In the genomic region with DNA sequence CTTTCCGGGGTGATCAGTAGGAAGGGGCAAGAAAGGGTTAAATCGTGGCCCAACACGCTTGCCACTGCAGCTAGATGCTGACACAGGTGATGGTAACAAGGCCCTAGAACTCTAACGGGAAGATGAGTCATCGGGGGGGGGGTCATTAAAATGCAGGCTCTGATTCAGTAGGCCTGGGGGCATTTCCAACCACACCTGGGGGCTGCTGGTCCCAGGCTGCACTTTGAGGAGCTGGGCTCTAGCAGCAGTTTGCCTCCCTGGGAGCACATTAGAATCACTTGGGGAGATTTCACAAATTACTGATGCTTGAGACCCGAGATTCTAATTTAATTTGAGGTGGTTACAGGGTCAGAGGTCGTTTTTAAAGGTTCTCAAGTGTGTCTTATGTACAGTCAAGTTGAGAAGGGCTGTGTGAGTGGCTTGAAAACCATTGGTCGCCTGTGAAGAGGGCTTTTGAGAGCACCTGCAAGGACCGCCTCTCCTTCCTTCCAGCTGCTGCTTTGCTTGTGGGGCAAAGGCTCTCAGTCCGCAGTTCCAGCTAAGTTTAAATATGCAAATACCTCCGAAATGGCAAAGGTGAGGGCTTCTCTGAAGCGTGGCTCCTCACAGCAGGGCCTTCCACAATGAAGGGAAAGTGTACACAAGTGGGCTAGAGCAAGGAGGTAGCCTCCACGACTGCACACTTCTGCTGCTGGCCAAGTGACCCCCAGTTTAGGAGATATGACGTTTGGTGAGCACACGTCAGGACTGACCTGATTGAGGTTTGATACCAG, we compare ENCODE assay signal across 8 cellular contexts.
DNase-seq lines count a peak whose midpoint lies in the region; ATAC-seq and TF ChIP-seq lines count a peak whose summit lies in the region.

No MANE protein-coding gene starts in this region.

- H3K4me1 Mint-ChIP-seq in memory B cell = peaks cover 43% of the 10 kb centered on the region

- no peaks in the 10 kb centered on the region for H3K9me3 Mint-ChIP-seq in memory B cell

- no peak for TF ChIP-seq CTCF in body of pancreas (IDR thresholded peaks at IDR 0.05)

- no peak overlapping the region for H3K27ac ChIP-seq in body of pancreas

- 63 to 69% methylated on average over 13 to 15 of the region's 15 CpGs for WGBS in body of pancreas, 2 donors

- H3K9me3 ChIP-seq in body of pancreas = no peaks in the 10 kb centered on the region

- no peaks in the 10 kb centered on the region for H3K36me3 ChIP-seq in body of pancreas (replicated peaks in 1 of 2; ENCODE audit: insufficient read depth in 1 of 2, low read depth in 2 of 2)

- no peak for TF ChIP-seq POLR2A in body of pancreas (IDR thresholded peaks at IDR 0.05)

- ATAC-seq in GM18870 (IDR thresholded peaks at IDR 0.05; ENCODE audit: unreplicated experiment) = peak; percentile 79
- peak; percentile 78 for ATAC-seq in HG02610 (IDR thresholded peaks at IDR 0.05; ENCODE audit: unreplicated experiment)
- ATAC-seq in memory B cell (ENCODE audit: low read depth) = peak; percentile 93
- ATAC-seq in body of pancreas = no peak

- H3K27me3 Mint-ChIP-seq in memory B cell = no peaks in the 10 kb centered on the region

- intact Hi-C loops in body of pancreas (cut with DNase I) = no loop called here

- peak overlapping the region; percentile 53 for H3K27ac Mint-ChIP-seq in memory B cell

- peak overlapping the region; percentile 11 for H3K4me3 Mint-ChIP-seq in memory B cell

- H3K36me3 Mint-ChIP-seq in memory B cell = no peaks in the 10 kb centered on the region

- H3K4me1 ChIP-seq in body of pancreas = peaks cover 20% of the 10 kb centered on the region

- H3K4me3 ChIP-seq in body of pancreas = no peak overlapping the region

- DNase-seq in NCI-H146 treated with DMSO at 0.1 percent for 48 hours (lab: John Stamatoyannopoulos, UW; ENCODE audit: unreplicated experiment) = peak; percentile 17
- DNase-seq in memory B cell (ENCODE audit: low spot score in 2 of 2) = peak; percentile 38 to 53
- no peak for DNase-seq in stimulated activated CD4-positive, alpha-beta T cell treated with anti-CD3 and anti-CD28 coated beads, Interleukin-4, amount 100 ng/mL, for 4 hours
- DNase-seq in activated CD4-positive, alpha-beta T cell treated with anti-CD3 and anti-CD28 coated beads for 48 hours = no peak
- DNase-seq in NCI-H2171 treated with DMSO at 0.1 percent for 48 hours (lab: John Stamatoyannopoulos, UW) = no peak
- no peak for DNase-seq in body of pancreas

- H3K27me3 ChIP-seq in body of pancreas = no peaks in the 10 kb centered on the region

Comparison
In these comparisons a context has a peak if more than half of its experiments do, and no peak if none do; other contexts are left out.
1. DNase-seq: peak in NCI-H146 treated with DMSO at 0.1 percent for 48 hours (single experiment) and memory B cell (2 of 2); none in stimulated activated CD4-positive, alpha-beta T cell treated with anti-CD3 and anti-CD28 coated beads, Interleukin-4, amount 100 ng/mL, for 4 hours (0 of 2), activated CD4-positive, alpha-beta T cell treated with anti-CD3 and anti-CD28 coated beads for 48 hours (single experiment), NCI-H2171 treated with DMSO at 0.1 percent for 48 hours (single experiment) and body of pancreas (0 of 4).